Comparison of ENCODE assay signal across 22 cellular contexts in the genomic region with DNA sequence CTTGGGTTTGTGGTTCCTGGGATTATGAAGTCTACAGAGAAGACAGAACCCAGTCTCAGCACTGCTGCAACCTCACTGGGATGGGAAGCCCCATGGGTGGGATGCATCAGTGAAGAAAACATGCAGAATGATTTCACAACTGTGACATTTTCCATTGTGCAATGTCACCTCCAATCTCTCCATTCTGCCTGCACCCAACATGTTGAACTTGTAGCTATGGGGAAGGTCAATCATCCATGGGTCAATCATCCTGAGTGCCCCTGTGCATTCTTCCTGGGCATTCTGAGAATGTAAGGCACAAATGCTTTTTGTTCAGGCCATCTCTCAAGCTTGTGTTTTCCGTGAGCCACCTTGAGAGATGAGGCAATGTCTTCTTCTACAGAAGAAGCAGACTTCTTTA.
"Had no signal": no experiment of that assay in that cellular context is flagged by ENCODE, and none has a peak within 500 bp of the region (broad histone marks: within the 10 kb centered on the region; RNA-seq: fewer than 3 reads in every experiment).

No MANE protein-coding gene starts in this region.

- H3K27me3 ChIP-seq: colonic mucosa, left lung, suprapubic skin, thyroid gland had no signal

- H3K4me3 ChIP-seq: colonic mucosa, left lung, lower lobe of right lung, pancreas, suprapubic skin, thyroid gland had no signal

- H3K27ac Mint-ChIP-seq: immature natural killer cell; memory B cell; mesothelial cell of epicardium; natural killer cell; progenitor cell of endocrine pancreas; stimulated activated effector memory CD8-positive, alpha-beta T cell treated with anti-CD3 and anti-CD28 coated beads, Interleukin-12 subunit alpha, Interleukin-12 subunit beta, amount 100 ng/mL, for 72 hours; type B pancreatic cell had no signal

- H3K4me1 ChIP-seq: colonic mucosa, left lung, lower lobe of right lung, pancreas, suprapubic skin, thyroid gland had no signal

- H3K9me3 ChIP-seq: colonic mucosa, lower lobe of right lung, pancreas, suprapubic skin, thyroid gland had no signal

- FAIRE-seq: keratinocyte, pancreas, urothelium cell line had no signal

- H3K9me3 Mint-ChIP-seq: type B pancreatic cell had no signal

- H3K4me1 Mint-ChIP-seq: immature natural killer cell; memory B cell; mesothelial cell of epicardium; natural killer cell; neural crest cell; stimulated activated effector memory CD8-positive, alpha-beta T cell treated with anti-CD3 and anti-CD28 coated beads, Interleukin-12 subunit alpha, Interleukin-12 subunit beta, amount 100 ng/mL, for 72 hours had no signal

- H3K27ac ChIP-seq: colonic mucosa, left lung, lower lobe of right lung, pancreas, suprapubic skin, thyroid gland had no signal

- H3K4me3 Mint-ChIP-seq: immature natural killer cell; memory B cell; mesothelial cell of epicardium; natural killer cell; neural crest cell; stimulated activated effector memory CD8-positive, alpha-beta T cell treated with anti-CD3 and anti-CD28 coated beads, Interleukin-12 subunit alpha, Interleukin-12 subunit beta, amount 100 ng/mL, for 72 hours; type B pancreatic cell had no signal

- DNase-seq: colonic mucosa; dermis blood vessel endothelial cell; immature natural killer cell; left lung; lower lobe of right lung; natural killer cell; nucleus accumbens; pancreas; right cardiac atrium; stimulated activated CD4-positive, alpha-beta T cell treated with anti-CD3 and anti-CD28 coated beads, Interleukin-4, amount 100 ng/mL, for 1 hour; stimulated activated CD8-positive, alpha-beta memory T cell treated with anti-CD3 and anti-CD28 coated beads, Interleukin-4, amount 100 ng/mL, for 48 hours; stimulated activated naive CD8-positive, alpha-beta T cell treated with anti-CD3 and anti-CD28 coated beads, Interleukin-15, Interleukin-2, amounts not matched to agents 100 U/mL and 50 U/mL, for 24 hours; thyroid gland had no signal

- ATAC-seq: left lung; lower lobe of right lung; natural killer cell; pancreas; right cardiac atrium; stimulated activated effector memory CD8-positive, alpha-beta T cell treated with anti-CD3 and anti-CD28 coated beads, Interleukin-12 subunit alpha, Interleukin-12 subunit beta, amount 100 ng/mL, for 72 hours; stimulated activated naive CD8-positive, alpha-beta T cell treated with anti-CD3 and anti-CD28 coated beads, Interleukin-15, Interleukin-2, amounts not matched to agents 100 U/mL and 50 U/mL, for 24 hours had no signal

- H3K36me3 ChIP-seq: colonic mucosa, left lung, lower lobe of right lung, pancreas, suprapubic skin, thyroid gland had no signal

- H3K27me3 Mint-ChIP-seq: memory B cell had no signal

- H3K36me3 Mint-ChIP-seq: immature natural killer cell; memory B cell; mesothelial cell of epicardium; natural killer cell; stimulated activated effector memory CD8-positive, alpha-beta T cell treated with anti-CD3 and anti-CD28 coated beads, Interleukin-12 subunit alpha, Interleukin-12 subunit beta, amount 100 ng/mL, for 72 hours; type B pancreatic cell had no signal
